25 cellular contexts compared by ENCODE assay signal in genomic region chr1:34149501-34149900, GRCh38. TPM values are rescaled to one million over a fixed set of nuclear protein-coding genes. Genes with fewer than 3 reads are reported as not detected.
DNase-seq lines count a peak whose midpoint lies in the region; ATAC-seq and TF ChIP-seq lines count a peak whose summit lies in the region.
"Had no signal": no experiment of that assay in that cellular context is flagged by ENCODE, and none has a peak within 500 bp of the region (broad histone marks: within the 10 kb centered on the region; RNA-seq: fewer than 3 reads in every experiment).

No MANE protein-coding gene starts in this region.

- TF ChIP-seq CTCF in GM23338 (conservative IDR thresholded peaks at IDR 0.05; ENCODE audit: low read depth in 2 of 2) (no peak), endodermal cell (conservative IDR thresholded peaks at IDR 0.05) (no peak), nephron progenitor cell (IDR thresholded peaks at IDR 0.05) (no peak), upper lobe of right lung (IDR thresholded peaks at IDR 0.05) (no peak)

- 0 out of 2 replicates have a peak, but pooled peaks cover 4% of the 10 kb centered on the region for H3K9me2 ChIP-seq in GM23338 (ENCODE audit: insufficient read depth)

- H3K27me3 ChIP-seq in GM23338 (ENCODE audit: insufficient read depth) (no peaks in the 10 kb centered on the region), endodermal cell (ENCODE audit: control insufficient read depth, insufficient read depth, low read length, poor library complexity, severe bottlenecking) (peaks cover 39% of the 10 kb centered on the region), upper lobe of right lung (no peaks in the 10 kb centered on the region)

- no peak overlapping the region for H2AFZ ChIP-seq in GM23338

- H3K27ac ChIP-seq in GM23338 (ENCODE audit: low read depth) (peak overlapping the region; percentile 85), endodermal cell (ENCODE audit: low read depth, low read length) (no peak overlapping the region), upper lobe of right lung (no peak overlapping the region)
- H3K27ac ChIP-seq: HL-60, SJCRH30 had no signal

- H3K79me2 ChIP-seq in GM23338 (replicated peaks; ENCODE audit: insufficient read depth), result peaks cover 65% of the 10 kb centered on the region

- peaks cover 9% of the 10 kb centered on the region for H3K27me3 Mint-ChIP-seq in GM23338 (ENCODE audit: insufficient read depth, low read depth, poor library complexity)
- peaks cover 89% of the 10 kb centered on the region for H3K27me3 Mint-ChIP-seq in endodermal cell (ENCODE audit: insufficient read depth)
- peaks cover 20% of the 10 kb centered on the region for H3K27me3 Mint-ChIP-seq in nephron progenitor cell (ENCODE audit: low read depth, poor library complexity)

- H3K4me1 ChIP-seq in GM23338 (ENCODE audit: insufficient read depth) (peaks cover 24% of the 10 kb centered on the region), endodermal cell (ENCODE audit: control insufficient read depth, insufficient read depth, low read length) (peaks cover 2% of the 10 kb centered on the region), upper lobe of right lung (no peaks in the 10 kb centered on the region)
- H3K4me1 ChIP-seq: SJCRH30 had no signal

- H3K36me3 Mint-ChIP-seq in GM23338 (ENCODE audit: low read depth) (peaks cover 13% of the 10 kb centered on the region), endodermal cell (ENCODE audit: low read depth) (no peaks in the 10 kb centered on the region), nephron progenitor cell (ENCODE audit: low read depth) (no peaks in the 10 kb centered on the region)
- H3K36me3 Mint-ChIP-seq: CD8-positive, alpha-beta T cell had no signal

- H3K4me3 Mint-ChIP-seq in GM23338 (peak overlapping the region; percentile 10; the same call in 1 of the 3 replicates), endodermal cell (no peak overlapping the region), nephron progenitor cell (no peak overlapping the region)
- H3K4me3 Mint-ChIP-seq: CD8-positive, alpha-beta T cell had no signal

- peak overlapping the region; percentile 9; the same call in 1 of the 2 replicates for H3K4me2 ChIP-seq in GM23338

- H3K27ac Mint-ChIP-seq in GM23338 (peak overlapping the region; percentile 76), endodermal cell (peak overlapping the region; percentile 52), nephron progenitor cell (peak overlapping the region; percentile 78)
- H3K27ac Mint-ChIP-seq: CD8-positive, alpha-beta T cell had no signal

- H3F3A ChIP-seq in GM23338 (replicated peaks; ENCODE audit: low read depth), result 0 out of 2 replicates have a peak, but pooled peaks cover 5% of the 10 kb centered on the region

- H3K9me3 ChIP-seq in endodermal cell (ENCODE audit: control insufficient read depth, low read length) (no peaks in the 10 kb centered on the region), upper lobe of right lung (no peaks in the 10 kb centered on the region)
- H3K9me3 ChIP-seq: SJCRH30 had no signal

- 0 out of 2 replicates have a peak overlapping the region, but pooled peaks have one; percentile 1 for H3K4me3 ChIP-seq in GM23338
- H3K4me3 ChIP-seq in endodermal cell (ENCODE audit: low read length), result no peak overlapping the region
- H3K4me3 ChIP-seq in upper lobe of right lung, result no peak overlapping the region
- H3K4me3 ChIP-seq: SJCRH30 had no signal

- no peaks in the 10 kb centered on the region; the same call in 2 of the 3 replicates for H3K9me3 Mint-ChIP-seq in GM23338
- no peaks in the 10 kb centered on the region for H3K9me3 Mint-ChIP-seq in endodermal cell
- no peaks in the 10 kb centered on the region for H3K9me3 Mint-ChIP-seq in nephron progenitor cell
- H3K9me3 Mint-ChIP-seq: CD8-positive, alpha-beta T cell had no signal

- H3K4me1 Mint-ChIP-seq in GM23338, result peaks cover 55% of the 10 kb centered on the region
- peaks cover 15% of the 10 kb centered on the region for H3K4me1 Mint-ChIP-seq in endodermal cell
- H3K4me1 Mint-ChIP-seq in nephron progenitor cell, result peaks cover 5% of the 10 kb centered on the region

- H3K9ac ChIP-seq in endodermal cell (ENCODE audit: extremely low read depth, low read length, poor library complexity, severe bottlenecking), result no peak overlapping the region

- H4K20me1 ChIP-seq in GM23338 (replicated peaks; ENCODE audit: insufficient read depth), result peaks cover 11% of the 10 kb centered on the region

- ATAC-seq in GM23338, result peak; percentile 91
- no peak for ATAC-seq in HG03280 (IDR thresholded peaks at IDR 0.05; ENCODE audit: unreplicated experiment)
- ATAC-seq in HG03442 (IDR thresholded peaks at IDR 0.05; ENCODE audit: unreplicated experiment), result no peak
- ATAC-seq in upper lobe of right lung, result no peak
- ATAC-seq: CD8-positive, alpha-beta T cell had no signal

- H3K36me3 ChIP-seq in GM23338 (ENCODE audit: insufficient read depth) (no peaks in the 10 kb centered on the region), endodermal cell (ENCODE audit: control insufficient read depth, insufficient read depth, low read length) (no peaks in the 10 kb centered on the region), upper lobe of right lung (no peaks in the 10 kb centered on the region)
- H3K36me3 ChIP-seq: SJCRH30 had no signal

- peak; percentile 74 for DNase-seq in GM23338 (ENCODE audit: low spot score)
- DNase-seq in NCI-H82 treated with DMSO at 0.1 percent for 48 hours (lab: John Stamatoyannopoulos, UW; ENCODE audit: unreplicated experiment), result peak; percentile 89
- peak; percentile 86 for DNase-seq in endodermal cell
- DNase-seq in nephron progenitor cell, result no peak
- DNase-seq in NCI-H1436 treated with DMSO at 0.1 percent for 48 hours (lab: John Stamatoyannopoulos, UW), result no peak
- DNase-seq in upper lobe of right lung, result no peak
- DNase-seq: AML-193; C1 segment of cervical spinal cord; CD8-positive, alpha-beta T cell; DND-41; GOT3; KG1; NCI-H1092 treated with DMSO at 0.1 percent for 48 hours; NCI-H146; NCI-H2029 treated with DMSO at 0.1 percent for 48 hours; NCI-H226; NCI-H774; OCI-M1; SJCRH30 had no signal

- intact Hi-C loops in upper lobe of right lung (cut with DNase I), result no loop called here

- WGBS in endodermal cell (ENCODE audit: insufficient coverage in 1 of 2, insufficient read length in 1 of 2), 2 experiments, result 21% methylated on average over 3 of the region's 3 CpGs; no CpG with 5 or more reads in 1 of the 2 experiments

TF ChIP-seq in GM23338, 12 proteins besides CTCF, POLR2A, EP300 and RAD21 (continues in another document):
- TF ChIP-seq NANOG (IDR thresholded peaks at IDR 0.05; ENCODE audit: borderline replicate concordance) (no peak), EZH2 (IDR thresholded peaks at IDR 0.05; ENCODE audit: low read depth, unreplicated experiment) (no peak), STAT1 (IDR thresholded peaks at IDR 0.05; ENCODE audit: unreplicated experiment) (no peak), EZH2phosphoT487 (IDR thresholded peaks at IDR 0.05; ENCODE audit: unreplicated experiment) (no peak), JUNB (IDR thresholded peaks at IDR 0.05; ENCODE audit: unreplicated experiment) (no peak)

RNA-seq across cellular contexts. Expression of gene CSMD2, which starts 15.5 kb away (rescaled TPM):
- 16.6 and 18.8 TPM in 2 replicates for total RNA-seq in GM23338 (2014; rRNA removed; shearing (Covaris generic))
- 4.7 and 5.3 TPM in 2 replicates for polyA plus RNA-seq in GM23338 (2016; fragmentation: Nextera tagmentation; extraction: Ambion mirVana)
- total RNA-seq in endodermal cell (1 to 10 TPM in 1 of 2 donors, under 1 TPM in 1; 0.62 to 2.8 TPM), upper lobe of right lung (0.67 TPM)
- 3.9 TPM for polyA plus RNA-seq in endodermal cell (2013, experiment 1 of 2)
- polyA plus RNA-seq in endodermal cell (2013, experiment 2 of 2), result 3.1 TPM
- total RNA-seq: CD8-positive, alpha-beta T cell; G401; HT-29 had no signal

RNA-seq across cellular contexts. Expression of gene C1orf94, which starts 27.2 kb away (rescaled TPM):
- total RNA-seq in GM23338 (2014; rRNA removed; shearing (Covaris generic)), result 4.9 and 5.3 TPM in 2 replicates
- 4.3 and 4.9 TPM in 2 replicates for polyA plus RNA-seq in GM23338 (2016; fragmentation: Nextera tagmentation; extraction: Ambion mirVana)
- total RNA-seq in endodermal cell (under 1 TPM; 0.15 to 0.29 TPM), upper lobe of right lung (not detected)
- 0.46 TPM for polyA plus RNA-seq in endodermal cell (2013, experiment 1 of 2)
- polyA plus RNA-seq in endodermal cell (2013, experiment 2 of 2), result 0.21 TPM
- total RNA-seq: A172; CD8-positive, alpha-beta T cell; G401; HT-29 had no signal

Comparison
In these comparisons a context has a peak if more than half of its experiments do, and no peak if none do; other contexts are left out.
1. DNase-seq: peak in GM23338 (single experiment), NCI-H82 treated with DMSO at 0.1 percent for 48 hours (single experiment) and endodermal cell (single experiment); none in nephron progenitor cell (single experiment), NCI-H1436 treated with DMSO at 0.1 percent for 48 hours (single experiment) and upper lobe of right lung (single experiment).
2. Peak in every context shown above with its lines, with median percentiles within 50 percentile points of each other: H3K27ac Mint-ChIP-seq.